In the genomic region with DNA sequence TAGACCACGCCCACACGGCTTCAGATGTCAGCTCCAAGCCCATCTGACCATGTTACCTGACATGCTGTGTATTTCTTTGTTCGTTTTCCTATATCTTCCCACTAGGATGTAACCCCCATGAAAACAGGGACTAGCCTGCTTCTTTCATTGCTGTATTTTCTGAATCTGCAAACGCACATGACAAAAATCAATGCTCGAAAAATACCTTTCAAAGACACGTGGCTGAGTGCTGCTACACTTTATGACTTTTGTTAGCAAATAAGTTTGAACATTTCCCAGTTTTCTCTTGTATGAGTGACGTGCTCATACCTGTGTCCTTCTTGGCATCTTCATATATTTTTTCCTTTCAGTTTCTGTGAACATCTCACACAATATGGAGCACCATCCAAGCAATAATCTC, we compare ENCODE assay signal across 29 cellular contexts.
"Had no signal": no experiment of that assay in that cellular context is flagged by ENCODE, and none has a peak within 500 bp of the region (broad histone marks: within the 10 kb centered on the region; RNA-seq: fewer than 3 reads in every experiment).

No MANE protein-coding gene starts in this region.

- H3K9me3 ChIP-seq: colonic mucosa, esophagus squamous epithelium, gastrocnemius medialis had no signal

- H3K4me1 ChIP-seq: colonic mucosa, esophagus muscularis mucosa, esophagus squamous epithelium, foreskin keratinocyte, gastrocnemius medialis, gastroesophageal sphincter, heart left ventricle, heart right ventricle had no signal

- FAIRE-seq: colon, endometrium, endothelial cell of umbilical vein, frontal cortex had no signal

- H3K4me2 ChIP-seq: hepatocyte had no signal

- ATAC-seq: effector memory CD8-positive, alpha-beta T cell; esophagus mucosa; foreskin keratinocyte; gastrocnemius medialis; gastroesophageal sphincter; heart left ventricle; heart right ventricle had no signal

- H3K79me2 ChIP-seq: hepatocyte had no signal

- H3K4me3 ChIP-seq: colonic mucosa, coronary artery, dorsolateral prefrontal cortex, esophagus muscularis mucosa, esophagus squamous epithelium, gastrocnemius medialis, gastroesophageal sphincter, heart left ventricle, heart right ventricle, hepatocyte had no signal

- DNase-seq: colonic mucosa; cortex of kidney; dermis blood vessel endothelial cell; dorsolateral prefrontal cortex; effector CD4-positive, alpha-beta T cell; effector CD8-positive, alpha-beta T cell; effector memory CD4-positive, alpha-beta T cell; effector memory CD8-positive, alpha-beta T cell; endodermal cell; erythroblast; esophagus squamous epithelium; foreskin fibroblast; foreskin keratinocyte; foreskin melanocyte; gastrocnemius medialis; glutamatergic neuron; head of caudate nucleus; heart left ventricle; heart right ventricle had no signal

- H3K27ac ChIP-seq: colonic mucosa, coronary artery, dorsolateral prefrontal cortex, epithelial cell of prostate, esophagus muscularis mucosa, esophagus squamous epithelium, foreskin keratinocyte, gastrocnemius medialis, gastroesophageal sphincter, heart left ventricle, heart right ventricle, hepatocyte had no signal

- H3K27me3 ChIP-seq: colonic mucosa, esophagus squamous epithelium, foreskin keratinocyte, gastrocnemius medialis, gastroesophageal sphincter, heart left ventricle, heart right ventricle, hepatocyte had no signal

- H3K36me3 ChIP-seq: colonic mucosa, esophagus muscularis mucosa, esophagus squamous epithelium, gastrocnemius medialis, gastroesophageal sphincter, heart left ventricle, heart right ventricle had no signal

- H2AFZ ChIP-seq: hepatocyte had no signal
